1 cellular context compared by ENCODE assay signal in the genomic region with DNA sequence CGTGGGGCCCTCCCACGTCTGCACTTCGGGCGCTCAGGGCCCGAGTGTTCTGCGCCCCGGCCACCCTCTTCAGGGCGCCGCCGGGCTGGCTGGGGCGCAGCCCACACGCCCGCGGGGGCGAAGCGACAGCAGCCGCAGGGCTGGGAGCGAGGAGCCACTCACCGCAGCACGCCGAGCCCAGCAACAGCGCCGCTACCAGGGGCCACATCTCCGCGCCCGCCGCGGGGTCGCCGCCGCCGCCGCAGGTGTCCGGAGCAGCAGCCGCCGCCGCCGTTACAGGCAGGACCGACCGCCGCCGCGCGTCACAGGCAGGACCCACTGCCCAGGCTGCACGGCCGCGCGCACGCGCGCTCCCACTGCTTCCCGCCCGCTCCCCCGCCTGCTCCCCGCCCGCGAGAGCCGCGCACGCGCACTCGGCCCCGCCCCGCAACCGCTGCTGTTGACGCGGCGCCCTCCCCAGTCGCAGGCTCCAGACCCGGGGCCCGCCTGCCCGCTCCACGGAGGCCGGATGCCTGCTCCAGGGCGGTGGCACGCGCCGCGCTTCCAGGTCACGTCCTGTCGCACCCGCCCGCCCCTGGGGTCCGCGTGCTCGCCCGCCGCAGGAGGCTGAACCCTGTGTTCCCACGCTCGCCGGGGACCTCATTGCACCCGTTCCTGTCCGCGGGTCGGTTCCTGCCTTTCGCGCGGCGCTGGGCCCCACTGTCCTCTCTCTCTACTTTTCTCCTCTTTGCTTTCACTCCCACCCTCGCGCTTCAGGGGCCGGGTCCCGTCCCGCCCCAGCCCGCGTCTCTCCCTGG.
TF ChIP-seq lines count a peak whose summit lies in the region.

CD47 (minus strand) TSS at position 331 of the 797 bp plus-strand sequence; CDS start at position 208, 123 bp downstream.

TF ChIP-seq in HepG2, 621 proteins besides CTCF, POLR2A, EP300 and RAD21 (continued from another document):
- TF ChIP-seq, protein P1, sequence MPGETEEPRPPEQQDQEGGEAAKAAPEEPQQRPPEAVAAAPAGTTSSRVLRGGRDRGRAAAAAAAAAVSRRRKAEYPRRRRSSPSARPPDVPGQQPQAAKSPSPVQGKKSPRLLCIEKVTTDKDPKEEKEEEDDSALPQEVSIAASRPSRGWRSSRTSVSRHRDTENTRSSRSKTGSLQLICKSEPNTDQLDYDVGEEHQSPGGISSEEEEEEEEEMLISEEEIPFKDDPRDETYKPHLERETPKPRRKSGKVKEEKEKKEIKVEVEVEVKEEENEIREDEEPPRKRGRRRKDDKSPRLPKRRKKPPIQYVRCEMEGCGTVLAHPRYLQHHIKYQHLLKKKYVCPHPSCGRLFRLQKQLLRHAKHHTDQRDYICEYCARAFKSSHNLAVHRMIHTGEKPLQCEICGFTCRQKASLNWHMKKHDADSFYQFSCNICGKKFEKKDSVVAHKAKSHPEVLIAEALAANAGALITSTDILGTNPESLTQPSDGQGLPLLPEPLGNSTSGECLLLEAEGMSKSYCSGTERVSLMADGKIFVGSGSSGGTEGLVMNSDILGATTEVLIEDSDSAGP (CRISPR knock-in tag; IDR thresholded peaks at IDR 0.05; ENCODE audit: borderline replicate concordance) = peak; percentile 55; the same call in 1 of the 2 replicates
- TF ChIP-seq ZNF749 (CRISPR knock-in tag; IDR thresholded peaks at IDR 0.05; ENCODE audit: borderline replicate concordance) (0 out of 2 replicates have a peak, but pooled peaks have one; percentile 51), SAFB2 (CRISPR knock-in tag; IDR thresholded peaks at IDR 0.05; ENCODE audit: borderline replicate concordance, low read depth) (no peak), SP4 (CRISPR knock-in tag; IDR thresholded peaks at IDR 0.05) (no peak), ZNF253 (CRISPR knock-in tag; IDR thresholded peaks at IDR 0.05; ENCODE audit: borderline replicate concordance) (no peak), ZBTB38 (CRISPR knock-in tag; IDR thresholded peaks at IDR 0.05) (peak; percentile 51; the same call in 1 of the 2 replicates), ZNF563 (CRISPR knock-in tag; IDR thresholded peaks at IDR 0.05) (peak; percentile 39; the same call in 1 of the 2 replicates), ZIK1 (CRISPR knock-in tag; IDR thresholded peaks at IDR 0.05; ENCODE audit: borderline replicate concordance, low read depth) (0 out of 2 replicates have a peak, but pooled peaks have one; percentile 30), PITX1 (CRISPR knock-in tag; IDR thresholded peaks at IDR 0.05) (no peak), MAFG (CRISPR knock-in tag; IDR thresholded peaks at IDR 0.05) (no peak), GABPB1 (CRISPR knock-in tag; IDR thresholded peaks at IDR 0.05) (peak; percentile 48; the same call in 1 of the 2 replicates), ZSCAN20 (CRISPR knock-in tag; IDR thresholded peaks at IDR 0.05; ENCODE audit: borderline replicate concordance) (peak; percentile 40; the same call in 1 of the 2 replicates), DNMT1 (CRISPR knock-in tag; IDR thresholded peaks at IDR 0.05) (peak; percentile 70), CBX1 (IDR thresholded peaks at IDR 0.05; ENCODE audit: low read depth) (no peak), HOXA3 (CRISPR knock-in tag; IDR thresholded peaks at IDR 0.05) (peak; percentile 29; the same call in 1 of the 2 replicates), CSRNP1 (CRISPR knock-in tag; IDR thresholded peaks at IDR 0.05) (no peak), ZNF616 (CRISPR knock-in tag; IDR thresholded peaks at IDR 0.05; ENCODE audit: low read depth) (0 out of 2 replicates have a peak, but pooled peaks have one; percentile 45), HNRNPLL (IDR thresholded peaks at IDR 0.05; ENCODE audit: low read depth, low read length, poor library complexity, severe bottlenecking) (peak; percentile 39), ZNF558 (CRISPR knock-in tag; IDR thresholded peaks at IDR 0.05; ENCODE audit: borderline replicate concordance) (no peak), PCBP2 (optimal IDR thresholded peaks at IDR 0.05; ENCODE audit: low read depth, low read length, poor library complexity, severe bottlenecking) (no peak), ZBTB14 (CRISPR knock-in tag; IDR thresholded peaks at IDR 0.05) (peak; percentile 89), ZNF766 (CRISPR knock-in tag; IDR thresholded peaks at IDR 0.05; ENCODE audit: borderline replicate concordance) (0 out of 2 replicates have a peak, but pooled peaks have one; percentile 56), ZNF138 (CRISPR knock-in tag; IDR thresholded peaks at IDR 0.05; ENCODE audit: low read depth) (no peak), MAZ (IDR thresholded peaks at IDR 0.05; ENCODE audit: borderline replicate concordance, low read depth, low read length) (0 out of 2 replicates have a peak, but pooled peaks have one; percentile 62), MAZ (CRISPR knock-in tag; IDR thresholded peaks at IDR 0.05; ENCODE audit: low read depth) (peak; percentile 49), NFKB2 (CRISPR knock-in tag; IDR thresholded peaks at IDR 0.05; ENCODE audit: borderline replicate concordance) (peak; percentile 62; the same call in 1 of the 2 replicates), ZNF615 (CRISPR knock-in tag; IDR thresholded peaks at IDR 0.05; ENCODE audit: borderline replicate concordance) (no peak), ZNF367 (CRISPR knock-in tag; IDR thresholded peaks at IDR 0.05; ENCODE audit: borderline replicate concordance) (no peak), ZNF761 (CRISPR knock-in tag; conservative IDR thresholded peaks at IDR 0.05) (0 out of 2 replicates have a peak, but pooled peaks have one; percentile 34)
- TF ChIP-seq, protein P2, sequence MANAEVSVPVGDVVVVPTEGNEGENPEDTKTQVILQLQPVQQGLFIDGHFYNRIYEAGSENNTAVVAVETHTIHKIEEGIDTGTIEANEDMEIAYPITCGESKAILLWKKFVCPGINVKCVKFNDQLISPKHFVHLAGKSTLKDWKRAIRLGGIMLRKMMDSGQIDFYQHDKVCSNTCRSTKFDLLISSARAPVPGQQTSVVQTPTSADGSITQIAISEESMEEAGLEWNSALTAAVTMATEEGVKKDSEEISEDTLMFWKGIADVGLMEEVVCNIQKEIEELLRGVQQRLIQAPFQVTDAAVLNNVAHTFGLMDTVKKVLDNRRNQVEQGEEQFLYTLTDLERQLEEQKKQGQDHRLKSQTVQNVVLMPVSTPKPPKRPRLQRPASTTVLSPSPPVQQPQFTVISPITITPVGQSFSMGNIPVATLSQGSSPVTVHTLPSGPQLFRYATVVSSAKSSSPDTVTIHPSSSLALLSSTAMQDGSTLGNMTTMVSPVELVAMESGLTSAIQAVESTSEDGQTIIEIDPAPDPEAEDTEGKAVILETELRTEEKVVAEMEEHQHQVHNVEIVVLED (CRISPR knock-in tag; IDR thresholded peaks at IDR 0.05; ENCODE audit: borderline replicate concordance) = no peak
- TF ChIP-seq, protein P3, sequence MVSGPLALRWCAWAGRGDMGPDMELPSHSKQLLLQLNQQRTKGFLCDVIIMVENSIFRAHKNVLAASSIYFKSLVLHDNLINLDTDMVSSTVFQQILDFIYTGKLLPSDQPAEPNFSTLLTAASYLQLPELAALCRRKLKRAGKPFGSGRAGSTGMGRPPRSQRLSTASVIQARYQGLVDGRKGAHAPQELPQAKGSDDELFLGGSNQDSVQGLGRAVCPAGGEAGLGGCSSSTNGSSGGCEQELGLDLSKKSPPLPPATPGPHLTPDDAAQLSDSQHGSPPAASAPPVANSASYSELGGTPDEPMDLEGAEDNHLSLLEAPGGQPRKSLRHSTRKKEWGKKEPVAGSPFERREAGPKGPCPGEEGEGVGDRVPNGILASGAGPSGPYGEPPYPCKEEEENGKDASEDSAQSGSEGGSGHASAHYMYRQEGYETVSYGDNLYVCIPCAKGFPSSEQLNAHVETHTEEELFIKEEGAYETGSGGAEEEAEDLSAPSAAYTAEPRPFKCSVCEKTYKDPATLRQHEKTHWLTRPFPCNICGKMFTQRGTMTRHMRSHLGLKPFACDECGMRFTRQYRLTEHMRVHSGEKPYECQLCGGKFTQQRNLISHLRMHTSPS (CRISPR knock-in tag; IDR thresholded peaks at IDR 0.05; ENCODE audit: low read depth) = no peak
- TF ChIP-seq, protein P4, sequence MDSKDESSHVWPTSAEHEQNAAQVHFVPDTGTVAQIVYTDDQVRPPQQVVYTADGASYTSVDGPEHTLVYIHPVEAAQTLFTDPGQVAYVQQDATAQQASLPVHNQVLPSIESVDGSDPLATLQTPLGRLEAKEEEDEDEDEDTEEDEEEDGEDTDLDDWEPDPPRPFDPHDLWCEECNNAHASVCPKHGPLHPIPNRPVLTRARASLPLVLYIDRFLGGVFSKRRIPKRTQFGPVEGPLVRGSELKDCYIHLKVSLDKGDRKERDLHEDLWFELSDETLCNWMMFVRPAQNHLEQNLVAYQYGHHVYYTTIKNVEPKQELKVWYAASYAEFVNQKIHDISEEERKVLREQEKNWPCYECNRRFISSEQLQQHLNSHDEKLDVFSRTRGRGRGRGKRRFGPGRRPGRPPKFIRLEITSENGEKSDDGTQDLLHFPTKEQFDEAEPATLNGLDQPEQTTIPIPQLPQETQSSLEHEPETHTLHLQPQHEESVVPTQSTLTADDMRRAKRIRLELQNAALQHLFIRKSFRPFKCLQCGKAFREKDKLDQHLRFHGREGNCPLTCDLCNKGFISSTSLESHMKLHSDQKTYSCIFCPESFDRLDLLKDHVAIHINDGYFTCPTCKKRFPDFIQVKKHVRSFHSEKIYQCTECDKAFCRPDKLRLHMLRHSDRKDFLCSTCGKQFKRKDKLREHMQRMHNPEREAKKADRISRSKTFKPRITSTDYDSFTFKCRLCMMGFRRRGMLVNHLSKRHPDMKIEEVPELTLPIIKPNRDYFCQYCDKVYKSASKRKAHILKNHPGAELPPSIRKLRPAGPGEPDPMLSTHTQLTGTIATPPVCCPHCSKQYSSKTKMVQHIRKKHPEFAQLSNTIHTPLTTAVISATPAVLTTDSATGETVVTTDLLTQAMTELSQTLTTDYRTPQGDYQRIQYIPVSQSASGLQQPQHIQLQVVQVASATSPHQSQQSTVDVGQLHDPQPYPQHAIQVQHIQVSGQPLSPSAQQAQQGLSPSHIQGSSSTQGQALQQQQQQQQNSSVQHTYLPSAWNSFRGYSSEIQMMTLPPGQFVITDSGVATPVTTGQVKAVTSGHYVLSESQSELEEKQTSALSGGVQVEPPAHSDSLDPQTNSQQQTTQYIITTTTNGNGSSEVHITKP (CRISPR knock-in tag; IDR thresholded peaks at IDR 0.05; ENCODE audit: low read depth) = no peak
- TF ChIP-seq, protein P5, sequence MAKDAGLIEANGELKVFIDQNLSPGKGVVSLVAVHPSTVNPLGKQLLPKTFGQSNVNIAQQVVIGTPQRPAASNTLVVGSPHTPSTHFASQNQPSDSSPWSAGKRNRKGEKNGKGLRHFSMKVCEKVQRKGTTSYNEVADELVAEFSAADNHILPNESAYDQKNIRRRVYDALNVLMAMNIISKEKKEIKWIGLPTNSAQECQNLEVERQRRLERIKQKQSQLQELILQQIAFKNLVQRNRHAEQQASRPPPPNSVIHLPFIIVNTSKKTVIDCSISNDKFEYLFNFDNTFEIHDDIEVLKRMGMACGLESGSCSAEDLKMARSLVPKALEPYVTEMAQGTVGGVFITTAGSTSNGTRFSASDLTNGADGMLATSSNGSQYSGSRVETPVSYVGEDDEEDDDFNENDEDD (CRISPR knock-in tag; IDR thresholded peaks at IDR 0.05; ENCODE audit: borderline replicate concordance) = peak; percentile 61; the same call in 1 of the 2 replicates
